ENCODE assay signal across 8 cellular contexts in the genomic region with DNA sequence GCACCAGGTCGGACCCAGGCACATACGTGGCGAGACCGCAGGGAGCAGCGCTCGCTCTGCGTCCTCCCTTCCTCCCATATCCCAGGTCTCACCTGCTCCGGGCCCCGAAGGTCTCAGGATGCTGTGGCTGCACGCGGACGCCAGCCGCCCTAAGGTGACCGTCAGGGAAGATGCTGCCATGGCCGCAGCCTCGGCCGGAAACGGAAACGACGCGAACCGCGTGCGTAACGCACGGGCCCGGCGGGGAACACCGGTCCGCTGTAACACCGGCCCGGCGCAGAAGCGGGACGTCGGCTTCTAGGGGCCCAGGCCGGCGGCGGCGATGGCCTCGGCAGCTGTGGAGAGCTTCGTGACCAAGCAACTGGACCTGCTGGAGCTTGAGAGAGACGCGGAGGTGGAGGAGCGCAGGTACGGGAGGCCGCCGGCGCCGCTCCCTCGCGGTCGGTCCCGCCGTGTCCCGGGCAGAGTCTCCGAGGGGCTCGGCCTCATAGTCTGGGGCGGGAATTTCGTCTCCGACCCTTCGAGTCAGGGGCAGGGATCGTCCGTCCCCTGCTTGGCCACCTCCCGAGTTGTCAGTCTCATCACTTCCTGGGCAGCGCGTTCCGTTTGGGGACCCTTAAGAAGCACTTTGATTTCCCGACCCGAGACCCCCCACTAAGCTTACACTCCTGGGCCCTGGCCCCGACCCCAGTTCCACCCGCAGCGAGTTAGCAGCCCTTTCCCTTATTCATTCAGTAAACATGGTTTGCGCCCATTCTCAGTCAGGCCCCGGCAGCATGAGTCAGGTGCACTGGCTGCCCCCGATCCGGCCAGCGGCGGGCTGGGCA.
DNase-seq lines count a peak whose midpoint lies in the region; ATAC-seq lines count a peak whose summit lies in the region.

A gene (plus strand): TSS at position 261 of the 827 bp plus-strand sequence. CDS start 62 bp downstream, at position 323.
A gene (minus strand): TSS at position 202 of the 827 bp plus-strand sequence. CDS start 22 bp downstream, at position 180.

- peak; percentile 59 for ATAC-seq in HG03025 (IDR thresholded peaks at IDR 0.05; ENCODE audit: low FRiP score, unreplicated experiment)

- peak; percentile 67 for DNase-seq in NK-92 treated with Interleukin-12 subunit alpha and Interleukin-12 subunit beta, amount 100 ng/mL, for 24 hours (lab: John Stamatoyannopoulos, UW)
- no peak for DNase-seq in NK-92 (lab: John Stamatoyannopoulos, UW; ENCODE audit: unreplicated experiment)
- DNase-seq in NCI-H2196 (lab: John Stamatoyannopoulos, UW; ENCODE audit: unreplicated experiment) = peak; percentile 91
- DNase-seq in activated CD4-positive, CD25-positive, alpha-beta regulatory T cell (lab: John Stamatoyannopoulos, UW) = peak; percentile 67 to 78 (median 74)
- peak; percentile 77 for DNase-seq in central memory CD4-positive, alpha-beta T cell
- DNase-seq in islet precursor cell = peak; percentile 90
- DNase-seq in stimulated activated CD4-positive, alpha-beta T cell treated with anti-CD3 and anti-CD28 coated beads, Interleukin-12 subunit alpha, Interleukin-12 subunit beta, amount 100 ng/mL, for 48 hours (ENCODE audit: low read depth in 2 of 3, low spot score in 1 of 3) = peak; percentile 77 to 87 (median 80)
